In genomic region chr12:50285253-50285652, GRCh38 we compare ENCODE assay signal across 1 cellular context.
TF ChIP-seq lines count a peak whose summit lies in the region.

No MANE protein-coding gene starts in this region.

TF ChIP-seq in HepG2, 621 proteins besides CTCF, POLR2A, EP300 and RAD21:
- TF ChIP-seq ZMYM3 (CRISPR knock-in tag; IDR thresholded peaks at IDR 0.05) (no peak), MAZ (IDR thresholded peaks at IDR 0.05; ENCODE audit: borderline replicate concordance, low read depth, low read length) (no peak), MAZ (CRISPR knock-in tag; IDR thresholded peaks at IDR 0.05; ENCODE audit: low read depth) (no peak), ZNF18 (CRISPR knock-in tag; IDR thresholded peaks at IDR 0.05; ENCODE audit: insufficient replicate concordance) (no peak), SNRNP70 (IDR thresholded peaks at IDR 0.05; ENCODE audit: low read depth, low read length) (no peak), ZMAT5 (CRISPR knock-in tag; IDR thresholded peaks at IDR 0.05; ENCODE audit: borderline replicate concordance, low read depth) (no peak), ZNF607 (CRISPR knock-in tag; IDR thresholded peaks at IDR 0.05; ENCODE audit: borderline replicate concordance) (no peak), HOXA7 (CRISPR knock-in tag; IDR thresholded peaks at IDR 0.05) (no peak), ZNF44 (CRISPR knock-in tag; IDR thresholded peaks at IDR 0.05) (no peak), ZNF766 (CRISPR knock-in tag; IDR thresholded peaks at IDR 0.05; ENCODE audit: borderline replicate concordance) (no peak), STAT5B (CRISPR knock-in tag; IDR thresholded peaks at IDR 0.05) (no peak), HOXA5 (CRISPR knock-in tag; IDR thresholded peaks at IDR 0.05) (no peak)
